In genomic region chr13:65368832-65369231, GRCh38 we compare ENCODE assay signal across 8 cellular contexts.
"Had no signal": no experiment of that assay in that cellular context is flagged by ENCODE, and none has a peak within 500 bp of the region (broad histone marks: within the 10 kb centered on the region; RNA-seq: fewer than 3 reads in every experiment).

No MANE protein-coding gene starts in this region.

- H3K27ac Mint-ChIP-seq: GM23338, HFFc6 had no signal

- H3K36me3 ChIP-seq: HAP-1 had no signal

- H3K4me1 ChIP-seq: HAP-1 had no signal

- H3K9me3 ChIP-seq: HAP-1 had no signal

- DNase-seq: GM23248, GOT3, H7, H9, HCEC 1CT, HFFc6 had no signal

- H3K27ac ChIP-seq: GM23248 had no signal

- H3K9ac ChIP-seq: GM23248 had no signal

- H3K4me3 ChIP-seq: GM23248, GM23338, HAP-1 had no signal

- H3K4me3 Mint-ChIP-seq: GM23338, H9, HFFc6 had no signal

- H3K9me3 Mint-ChIP-seq: GM23338, HFFc6 had no signal

- H3K4me2 ChIP-seq: GM23338 had no signal

- H3K4me1 Mint-ChIP-seq: GM23338, H9 had no signal
